In genomic region chr2:223779877-223780276, GRCh38 we compare ENCODE assay signal across 8 cellular contexts. TPM values are rescaled to one million over a fixed set of nuclear protein-coding genes. Genes with fewer than 3 reads are reported as not detected.
DNase-seq lines count a peak whose midpoint lies in the region; ATAC-seq, FAIRE-seq and TF ChIP-seq lines count a peak whose summit lies in the region.

No MANE protein-coding gene starts in this region.

- POLR2A ChIA-PET in A549 (lab: Yijun Ruan, JAX): no interaction called here

- peak; percentile 50 to 66 for DNase-seq in A549 (ENCODE audit: low read depth in 1 of 2, low spot score in 1 of 2)
- DNase-seq in Peyer's patch: peak in 2 of 3 donors; percentile 34 to 62
- DNase-seq in activated naive CD8-positive, alpha-beta T cell treated with anti-CD3 and anti-CD28 coated beads for 36 hours: peak; percentile 48
- peak; percentile 48 to 66 for DNase-seq in lung microvascular endothelial cell (ENCODE audit: low read depth in 2 of 2)
- DNase-seq in nucleus accumbens (lab: John Stamatoyannopoulos, UW): no peak

- H3K4me3 ChIP-seq in A549 (no peak overlapping the region), GM12875 (ENCODE audit: low read depth, low read length) (no peak overlapping the region), Peyer's patch (no peak overlapping the region)

- peaks cover 0 to 8% (median 0%) of the 10 kb centered on the region in 3 donors for H3K36me3 ChIP-seq in Peyer's patch

- no peak overlapping the region for H3K4me2 ChIP-seq in A549

- TF ChIP-seq POLR2A in A549 (IDR thresholded peaks at IDR 0.05; ENCODE audit: low read length) (no peak), Peyer's patch (IDR thresholded peaks at IDR 0.05) (no peak)

- H3K27ac Mint-ChIP-seq in activated naive CD8-positive, alpha-beta T cell treated with anti-CD3 and anti-CD28 coated beads for 36 hours: no peak overlapping the region

- TF ChIP-seq RAD21 in A549 (conservative IDR thresholded peaks at IDR 0.05 in 1 of 2, IDR thresholded peaks at IDR 0.05 in 1 of 2): peak; percentile 46 to 51

- CTCF ChIA-PET in A549 (lab: Yijun Ruan, JAX): interaction anchor here (0.6 to 1.8 kb wide), 6 partner anchors 11 to 185 kb away, joined by 3 to 9 read pairs (median 4); no protein-coding TSS in a partner anchor

- peak; percentile 59 to 72; a peak in 4 of 6 replicates for ATAC-seq in A549
- peak; percentile 62 for ATAC-seq in HG03095 (IDR thresholded peaks at IDR 0.05; ENCODE audit: unreplicated experiment)
- ATAC-seq in HG03565 (IDR thresholded peaks at IDR 0.05; ENCODE audit: unreplicated experiment): no peak

- no peaks in the 10 kb centered on the region for H3K27me3 Mint-ChIP-seq in activated naive CD8-positive, alpha-beta T cell treated with anti-CD3 and anti-CD28 coated beads for 36 hours

- no peaks in the 10 kb centered on the region for H3K9me3 ChIP-seq in A549
- no peaks in the 10 kb centered on the region for H3K9me3 ChIP-seq in Peyer's patch

- H3K27ac ChIP-seq in A549 (peak overlapping the region in 1 of 2 experiments; percentile 53; a peak in 2 of 6 replicates), Peyer's patch (no peak overlapping the region)

- no peaks in the 10 kb centered on the region for H3K9me3 Mint-ChIP-seq in activated naive CD8-positive, alpha-beta T cell treated with anti-CD3 and anti-CD28 coated beads for 36 hours

- TF ChIP-seq CTCF in A549 (IDR thresholded peaks at IDR 0.05): peak; percentile 39
- peak; percentile 46; the same call in 1 of the 2 replicates for TF ChIP-seq CTCF in GM12875 (IDR thresholded peaks at IDR 0.05; ENCODE audit: borderline replicate concordance, insufficient read depth, low read depth, low read length)
- TF ChIP-seq CTCF in Peyer's patch (IDR thresholded peaks at IDR 0.05): peak in 5 of 6 experiments; percentile 12 to 59 (median 53)

- H3K27me3 ChIP-seq in Peyer's patch: no peaks in the 10 kb centered on the region

- FAIRE-seq in A549 (lab: Jason Lieb, UNC): no peak

- no peaks in the 10 kb centered on the region for H3K4me1 ChIP-seq in A549
- no peaks in the 10 kb centered on the region for H3K4me1 ChIP-seq in Peyer's patch

- H3K36me3 Mint-ChIP-seq in activated naive CD8-positive, alpha-beta T cell treated with anti-CD3 and anti-CD28 coated beads for 36 hours: no peaks in the 10 kb centered on the region

- no peaks in the 10 kb centered on the region for H3K4me1 Mint-ChIP-seq in activated naive CD8-positive, alpha-beta T cell treated with anti-CD3 and anti-CD28 coated beads for 36 hours

- 75% methylated on average over 7 of the region's 7 CpGs for WGBS in A549 (ENCODE audit: missing lambda C conversion rate)

- H3K4me3 Mint-ChIP-seq in activated naive CD8-positive, alpha-beta T cell treated with anti-CD3 and anti-CD28 coated beads for 36 hours: no peak overlapping the region

- no peak for TF ChIP-seq EP300 in A549 (IDR thresholded peaks at IDR 0.05)

TF ChIP-seq in A549, 52 proteins besides CTCF, POLR2A, EP300 and RAD21:
- TF ChIP-seq EHMT2 (IDR thresholded peaks at IDR 0.05; ENCODE audit: low read depth) (no peak), CEBPB (IDR thresholded peaks at IDR 0.05) (no peak), SMC3 (IDR thresholded peaks at IDR 0.05) (no peak), BHLHE40 (IDR thresholded peaks at IDR 0.05; ENCODE audit: low read depth, low read length) (no peak), HOXB13 (CRISPR knock-in tag; IDR thresholded peaks at IDR 0.05; ENCODE audit: low read depth) (no peak), ELK1 (IDR thresholded peaks at IDR 0.05; ENCODE audit: low read depth, low read length) (no peak), CBX8 (IDR thresholded peaks at IDR 0.05) (no peak), TP53 (CRISPR knock-in tag; IDR thresholded peaks at IDR 0.05) (no peak), MAZ (IDR thresholded peaks at IDR 0.05; ENCODE audit: borderline replicate concordance, low read depth, low read length) (no peak)

RNA-seq across cellular contexts. Expression of gene AP1S3, which starts 57.5 kb away (rescaled TPM):
- 28.3 and 57.0 TPM in 2 replicates for polyA plus RNA-seq in A549 (2011; rRNA removed)
- polyA plus RNA-seq in A549 (2012; cell fraction: cytosol; rRNA removed): 12.4 and 14.2 TPM in 2 replicates
- 4.9 and 6.0 TPM in 2 replicates for polyA plus RNA-seq in A549 (2012; cell fraction: nucleus; rRNA removed)
- 39.7 to 43.4 TPM (median 42.9 TPM) in 3 replicates for polyA plus RNA-seq in A549 (2017; fragmentation: RNase III; extraction: RNeasy Plus Mini Kit Qiagen cat#74134 plus additional on column Dnase treatment)
- 13.9 and 16.2 TPM in 2 replicates for polyA minus RNA-seq in A549 (2011; rRNA and poly(A)+ RNA removed)
- 10 to 100 TPM in 2 of 4 donors, 1 to 10 TPM in 2; 6.3 to 17.0 (median 9.6) TPM for total RNA-seq in Peyer's patch
- total RNA-seq in activated naive CD8-positive, alpha-beta T cell treated with anti-CD3 and anti-CD28 coated beads for 36 hours: 10 to 100 TPM; 10.5 to 11.3 TPM
- total RNA-seq in lung microvascular endothelial cell: 1.6 and 2.2 TPM in 2 replicates

Comparison
In these comparisons a context has a peak if more than half of its experiments do, and no peak if none do; other contexts are left out.
1. DNase-seq: peak in A549 (2 of 2), Peyer's patch (2 of 3), activated naive CD8-positive, alpha-beta T cell treated with anti-CD3 and anti-CD28 coated beads for 36 hours (single experiment) and lung microvascular endothelial cell (2 of 2); none in nucleus accumbens (0 of 56).
2. Peak in every context shown above with its lines, with median percentiles within 50 percentile points of each other: CTCF ChIP-seq.